In genomic region chr2:98247383-98247782, GRCh38 we compare ENCODE assay signal across 9 cellular contexts.
"Had no signal": no experiment of that assay in that cellular context is flagged by ENCODE, and none has a peak within 500 bp of the region (broad histone marks: within the 10 kb centered on the region; RNA-seq: fewer than 3 reads in every experiment).

No MANE protein-coding gene starts in this region.

- ATAC-seq: HCT116 had no signal

- H3K4me3 ChIP-seq: GM23248, HAP-1 had no signal

- H3K27ac ChIP-seq: GM23248, HL-60 had no signal

- H3K9ac ChIP-seq: GM23248 had no signal

- H3K9me3 ChIP-seq: HAP-1 had no signal

- H2AFZ ChIP-seq: GM23248 had no signal

- DNase-seq: GM23248, GOT3, H7, HFFc6, IMR-90, KBM-7 had no signal

- H3K36me3 ChIP-seq: HAP-1 had no signal
